26 cellular contexts compared by ENCODE assay signal in the genomic region with DNA sequence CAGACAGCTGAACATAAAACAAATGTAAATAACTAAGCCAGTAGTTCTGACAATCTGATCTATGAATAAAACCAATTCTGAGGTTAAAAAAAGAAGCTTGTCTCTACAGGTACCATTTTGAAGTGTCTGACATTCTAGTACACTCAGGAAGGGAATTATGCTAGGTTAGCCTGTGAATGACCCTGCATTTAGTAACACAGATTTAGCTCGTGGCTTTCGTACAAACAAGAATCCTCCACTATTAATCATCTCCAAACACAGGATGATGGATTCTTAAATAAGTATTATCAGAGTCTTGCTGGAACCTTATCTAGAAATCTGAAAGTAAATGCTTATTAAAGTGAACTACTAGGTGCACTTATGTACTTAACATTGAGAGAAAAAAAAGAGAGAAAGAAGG.
DNase-seq lines count a peak whose midpoint lies in the region; ATAC-seq and TF ChIP-seq lines count a peak whose summit lies in the region.
"Had no signal": no experiment of that assay in that cellular context is flagged by ENCODE, and none has a peak within 500 bp of the region (broad histone marks: within the 10 kb centered on the region; RNA-seq: fewer than 3 reads in every experiment).

No MANE protein-coding gene starts in this region.

- ATAC-seq in HG03045 (IDR thresholded peaks at IDR 0.05; ENCODE audit: unreplicated experiment), result no peak
- ATAC-seq: activated CD4-positive, alpha-beta T cell treated with anti-CD3 and anti-CD28 coated beads for 36 hours; activated CD8-positive, alpha-beta memory T cell treated with anti-CD3 and anti-CD28 coated beads, Interleukin-2, amount 10 ng/mL, durations not matched to agents 7 days and 5 days; activated naive CD8-positive, alpha-beta T cell treated with anti-CD3 and anti-CD28 coated beads, Interleukin-2, amount 50 U/mL, for 24 hours; naive thymus-derived CD8-positive, alpha-beta T cell; stimulated activated naive CD8-positive, alpha-beta T cell treated with anti-CD3 and anti-CD28 coated beads, Interleukin-15, Interleukin-2, amounts not matched to agents 100 U/mL and 50 U/mL, for 24 hours had no signal

- CTCF ChIA-PET in HEK293T (lab: Yijun Ruan, JAX) (no interaction called here), SK-N-SH (lab: Yijun Ruan, JAX) (interaction anchor here (0.8 to 4.3 kb wide), 6 partner anchors 9 to 1299 kb away, joined by 3 to 32 read pairs (median 5); no protein-coding TSS in a partner anchor)

- no peak for TF ChIP-seq CTCF in SK-N-SH (IDR thresholded peaks at IDR 0.05)
- TF ChIP-seq CTCF in nephron progenitor cell (IDR thresholded peaks at IDR 0.05), result no peak
- no peak for TF ChIP-seq CTCF in CD14-positive monocyte (IDR thresholded peaks at IDR 0.05)

- H3K27ac ChIP-seq in SK-N-SH (ENCODE audit: low read depth in 2 of 2, low read length in 1 of 2) (no peak overlapping the region), epithelial cell of prostate (no peak overlapping the region), SJCRH30 (no peak overlapping the region)
- H3K27ac ChIP-seq: tibial artery had no signal

- POLR2A ChIA-PET in HEK293T (lab: Yijun Ruan, JAX) (no interaction called here), SK-N-SH (lab: Yijun Ruan, JAX) (no interaction called here)

- H3K9ac ChIP-seq in SK-N-SH, result no peak overlapping the region

- H3K9me2 ChIP-seq in SK-N-SH, result no peaks in the 10 kb centered on the region

- H3K9me3 Mint-ChIP-seq in nephron progenitor cell (no peaks in the 10 kb centered on the region), CD14-positive monocyte (no peaks in the 10 kb centered on the region)
- H3K9me3 Mint-ChIP-seq: activated naive CD8-positive, alpha-beta T cell treated with anti-CD3 and anti-CD28 coated beads, Interleukin-2, amount 50 U/mL, for 24 hours had no signal

- peaks cover 23% of the 10 kb centered on the region for H3K4me1 Mint-ChIP-seq in nephron progenitor cell
- H3K4me1 Mint-ChIP-seq in CD14-positive monocyte, result peaks cover 8% of the 10 kb centered on the region
- H3K4me1 Mint-ChIP-seq: activated CD4-positive, alpha-beta T cell treated with anti-CD3 and anti-CD28 coated beads for 36 hours; activated CD8-positive, alpha-beta memory T cell treated with anti-CD3 and anti-CD28 coated beads, Interleukin-2, amount 10 ng/mL, durations not matched to agents 7 days and 5 days; activated naive CD8-positive, alpha-beta T cell treated with anti-CD3 and anti-CD28 coated beads, Interleukin-2, amount 50 U/mL, for 24 hours; memory B cell; naive thymus-derived CD8-positive, alpha-beta T cell had no signal

- H3K4me3 Mint-ChIP-seq in nephron progenitor cell (no peak overlapping the region), CD14-positive monocyte (no peak overlapping the region)
- H3K4me3 Mint-ChIP-seq: activated CD4-positive, alpha-beta T cell treated with anti-CD3 and anti-CD28 coated beads for 36 hours; activated CD8-positive, alpha-beta memory T cell treated with anti-CD3 and anti-CD28 coated beads, Interleukin-2, amount 10 ng/mL, durations not matched to agents 7 days and 5 days; activated naive CD8-positive, alpha-beta T cell treated with anti-CD3 and anti-CD28 coated beads, Interleukin-2, amount 50 U/mL, for 24 hours; memory B cell; naive thymus-derived CD8-positive, alpha-beta T cell had no signal

- TF ChIP-seq RAD21 in SK-N-SH (IDR thresholded peaks at IDR 0.05; ENCODE audit: low read length), result no peak

- no peaks in the 10 kb centered on the region for H3K4me1 ChIP-seq in SK-N-SH (ENCODE audit: control insufficient read depth in 1 of 2, insufficient read depth in 2 of 2, low read depth in 1 of 2, low read length in 1 of 2)
- H3K4me1 ChIP-seq in SJCRH30, result no peaks in the 10 kb centered on the region

- H3K27me3 ChIP-seq in SK-N-SH (ENCODE audit: insufficient read depth) (no peaks in the 10 kb centered on the region), SJCRH30 (no peaks in the 10 kb centered on the region)
- H3K27me3 ChIP-seq: tibial artery had no signal

- no peak overlapping the region for H3K4me2 ChIP-seq in SK-N-SH

- peaks cover 35% of the 10 kb centered on the region for H3K36me3 Mint-ChIP-seq in nephron progenitor cell (ENCODE audit: low read depth)
- H3K36me3 Mint-ChIP-seq in CD14-positive monocyte, result no peaks in the 10 kb centered on the region
- H3K36me3 Mint-ChIP-seq: activated CD8-positive, alpha-beta memory T cell treated with anti-CD3 and anti-CD28 coated beads, Interleukin-2, amount 10 ng/mL, durations not matched to agents 7 days and 5 days; memory B cell; naive thymus-derived CD8-positive, alpha-beta T cell had no signal

- H3K79me2 ChIP-seq in SK-N-SH (ENCODE audit: insufficient read depth), result no peaks in the 10 kb centered on the region

- no peak overlapping the region for H2AFZ ChIP-seq in SK-N-SH (ENCODE audit: low read depth)

- H3K9me3 ChIP-seq in SK-N-SH, result no peaks in the 10 kb centered on the region
- no peaks in the 10 kb centered on the region for H3K9me3 ChIP-seq in SJCRH30 (replicated peaks)
- H3K9me3 ChIP-seq: tibial artery had no signal

- no peak for TF ChIP-seq EP300 in SK-N-SH (IDR thresholded peaks at IDR 0.05; ENCODE audit: borderline replicate concordance in 1 of 2, low read depth in 1 of 2, low read length in 1 of 2)

- 21% methylated on average over 2 of the region's 2 CpGs for WGBS in SK-N-SH (ENCODE audit: low lambda C conversion rate)

- H3K36me3 ChIP-seq in SK-N-SH (replicated peaks in 1 of 2; ENCODE audit: control insufficient read depth in 1 of 2, insufficient read depth in 2 of 2, low read length in 1 of 2) (peaks cover 0 to 3% of the 10 kb centered on the region in 2 experiments), SJCRH30 (peaks cover 4% of the 10 kb centered on the region; the same call in 1 of the 2 replicates)

- intact Hi-C loops in CD14-positive monocyte (cut with micrococcal nuclease), result no loop called here

- peaks cover 5% of the 10 kb centered on the region for H3F3A ChIP-seq in SK-N-SH (replicated peaks; ENCODE audit: insufficient read depth)

- H3K27me3 Mint-ChIP-seq in nephron progenitor cell (ENCODE audit: low read depth, poor library complexity) (no peaks in the 10 kb centered on the region), CD14-positive monocyte (ENCODE audit: low read depth in 3 of 3) (peaks cover 0 to 2% (median 2%) of the 10 kb centered on the region in 3 donors)
- H3K27me3 Mint-ChIP-seq: activated CD4-positive, alpha-beta T cell treated with anti-CD3 and anti-CD28 coated beads for 36 hours; activated CD8-positive, alpha-beta memory T cell treated with anti-CD3 and anti-CD28 coated beads, Interleukin-2, amount 10 ng/mL, durations not matched to agents 7 days and 5 days; activated naive CD8-positive, alpha-beta T cell treated with anti-CD3 and anti-CD28 coated beads, Interleukin-2, amount 50 U/mL, for 24 hours; memory B cell; naive thymus-derived CD8-positive, alpha-beta T cell had no signal

- no peak overlapping the region for H3K4me3 ChIP-seq in SK-N-SH (ENCODE audit: low read depth in 2 of 2, low read length in 1 of 2)
- H3K4me3 ChIP-seq in SJCRH30, result no peak overlapping the region
- H3K4me3 ChIP-seq: tibial artery had no signal

- DNase-seq in HEK293T (ENCODE audit: extremely low spot score), result no peak
- no peak for DNase-seq in SK-N-SH
- DNase-seq in epithelial cell of prostate (ENCODE audit: low read depth, low spot score), result peak; percentile 40
- DNase-seq in nephron progenitor cell, result no peak
- DNase-seq in NCI-H524 treated with DMSO at 0.1 percent for 48 hours (lab: John Stamatoyannopoulos, UW), result no peak
- DNase-seq in SJCRH30, result no peak
- no peak for DNase-seq in CD14-positive monocyte (ENCODE audit: low spot score)
- DNase-seq: activated CD4-positive, alpha-beta T cell treated with anti-CD3 and anti-CD28 coated beads for 36 hours; activated CD8-positive, alpha-beta memory T cell treated with anti-CD3 and anti-CD28 coated beads, Interleukin-2, amount 10 ng/mL, durations not matched to agents 7 days and 5 days; activated naive CD8-positive, alpha-beta T cell treated with anti-CD3 and anti-CD28 coated beads, Interleukin-2, amount 50 U/mL, for 24 hours; caudate nucleus; COR-L47; effector CD4-positive, alpha-beta T cell; hippocampal formation; islet precursor cell; Karpas-422; naive thymus-derived CD8-positive, alpha-beta T cell; NCI-H1105; NCI-H2171 treated with DMSO at 0.1 percent for 48 hours; NK-92 treated with Interleukin-12 subunit alpha and Interleukin-12 subunit beta, amount 100 ng/mL, for 24 hours; posterior cingulate gyrus; stimulated activated CD4-positive, alpha-beta T cell treated with anti-CD3 and anti-CD28 coated beads, Interleukin-2, amount 100 ng/mL, for 24 hours; stimulated activated naive CD8-positive, alpha-beta T cell treated with anti-CD3 and anti-CD28 coated beads, Interleukin-15, Interleukin-2, amounts not matched to agents 100 U/mL and 50 U/mL, for 24 hours; tibial artery had no signal

- H4K20me1 ChIP-seq in SK-N-SH (ENCODE audit: insufficient read depth), result no peaks in the 10 kb centered on the region

- H3K27ac Mint-ChIP-seq in nephron progenitor cell (peak overlapping the region; percentile 70), CD14-positive monocyte (peak overlapping the region in 1 of 7 donors; percentile 35)
- H3K27ac Mint-ChIP-seq: activated CD4-positive, alpha-beta T cell treated with anti-CD3 and anti-CD28 coated beads for 36 hours; activated CD8-positive, alpha-beta memory T cell treated with anti-CD3 and anti-CD28 coated beads, Interleukin-2, amount 10 ng/mL, durations not matched to agents 7 days and 5 days; activated naive CD8-positive, alpha-beta T cell treated with anti-CD3 and anti-CD28 coated beads, Interleukin-2, amount 50 U/mL, for 24 hours; memory B cell had no signal

TF ChIP-seq in HEK293T, 16 proteins besides CTCF, POLR2A, EP300 and RAD21 (continues in another document):
- no peak for TF ChIP-seq ARNT (IDR thresholded peaks at IDR 0.05)

TF ChIP-seq in SK-N-SH, 30 proteins besides CTCF, POLR2A, EP300 and RAD21:
- TF ChIP-seq, protein P1, sequence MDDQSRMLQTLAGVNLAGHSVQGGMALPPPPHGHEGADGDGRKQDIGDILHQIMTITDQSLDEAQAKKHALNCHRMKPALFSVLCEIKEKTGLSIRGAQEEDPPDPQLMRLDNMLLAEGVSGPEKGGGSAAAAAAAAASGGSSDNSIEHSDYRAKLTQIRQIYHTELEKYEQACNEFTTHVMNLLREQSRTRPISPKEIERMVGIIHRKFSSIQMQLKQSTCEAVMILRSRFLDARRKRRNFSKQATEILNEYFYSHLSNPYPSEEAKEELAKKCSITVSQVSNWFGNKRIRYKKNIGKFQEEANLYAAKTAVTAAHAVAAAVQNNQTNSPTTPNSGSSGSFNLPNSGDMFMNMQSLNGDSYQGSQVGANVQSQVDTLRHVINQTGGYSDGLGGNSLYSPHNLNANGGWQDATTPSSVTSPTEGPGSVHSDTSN (IDR thresholded peaks at IDR 0.05), result peak; percentile 15; the same call in 1 of the 2 replicates
- TF ChIP-seq, protein P2, sequence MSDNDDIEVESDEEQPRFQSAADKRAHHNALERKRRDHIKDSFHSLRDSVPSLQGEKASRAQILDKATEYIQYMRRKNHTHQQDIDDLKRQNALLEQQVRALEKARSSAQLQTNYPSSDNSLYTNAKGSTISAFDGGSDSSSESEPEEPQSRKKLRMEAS (IDR thresholded peaks at IDR 0.05; ENCODE audit: low read depth), result no peak
